ENCODE assay signal across 22 cellular contexts in genomic region chr6:121961726-121962125, GRCh38.
"Had no signal": no experiment of that assay in that cellular context is flagged by ENCODE, and none has a peak within 500 bp of the region (broad histone marks: within the 10 kb centered on the region; RNA-seq: fewer than 3 reads in every experiment).

No MANE protein-coding gene starts in this region.

- H3K27ac ChIP-seq: KMS-11, RWPE1 had no signal

- H3K4me1 Mint-ChIP-seq: IgD-negative memory B cell had no signal

- H3K9ac ChIP-seq: KMS-11, SK-N-SH had no signal

- H3K36me3 Mint-ChIP-seq: IgD-negative memory B cell had no signal

- DNase-seq: Kasumi-1, MV-4-11, NCI-H1048, NCI-H1105, NCI-H1417, NCI-H1436 treated with DMSO at 0.1 percent for 48 hours, NCI-H1694, NCI-H187 treated with DMSO at 0.1 percent for 48 hours, NCI-H2029 treated with DMSO at 0.1 percent for 48 hours, NCI-H2107, NCI-H2227 treated with DMSO at 0.1 percent for 48 hours, NCI-H524, NCI-H526 treated with DMSO at 0.1 percent for 48 hours, NCI-H748 treated with DMSO at 0.1 percent for 48 hours, SHP77, SK-N-SH, SW 1271 had no signal

- H3K4me3 ChIP-seq: K562 had no signal

- ATAC-seq: K562 had no signal

- FAIRE-seq: K562, RCC 7860 had no signal

- H3K4me2 ChIP-seq: KMS-11, SK-N-SH had no signal

- H3K27ac Mint-ChIP-seq: IgD-negative memory B cell had no signal

- H3K27me3 Mint-ChIP-seq: IgD-negative memory B cell had no signal

- H3K4me3 Mint-ChIP-seq: IgD-negative memory B cell had no signal

- H3K9me3 ChIP-seq: SK-N-SH had no signal
